Comparison of ENCODE assay signal across 26 cellular contexts in the genomic region with DNA sequence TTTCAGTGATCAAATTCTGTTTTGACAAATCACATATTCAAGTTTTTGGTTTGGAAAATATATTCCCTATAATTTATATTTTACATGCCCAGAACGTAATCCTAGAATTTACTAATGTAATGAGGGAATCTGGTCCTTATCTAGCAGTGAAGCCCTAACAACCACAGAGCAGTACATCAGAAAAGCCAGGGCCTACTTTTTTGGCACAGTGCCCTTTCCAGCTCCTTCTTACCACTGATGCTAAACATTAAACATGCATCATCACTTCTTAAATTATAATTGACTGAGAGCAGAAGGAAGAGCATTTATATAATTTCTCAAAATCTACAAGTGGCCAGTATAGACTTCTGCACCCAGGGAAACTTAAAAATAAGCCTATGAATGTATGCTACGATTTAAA.
DNase-seq lines count a peak whose midpoint lies in the region; ATAC-seq, FAIRE-seq and TF ChIP-seq lines count a peak whose summit lies in the region.
"Had no signal": no experiment of that assay in that cellular context is flagged by ENCODE, and none has a peak within 500 bp of the region (broad histone marks: within the 10 kb centered on the region; RNA-seq: fewer than 3 reads in every experiment).

No MANE protein-coding gene starts in this region.

- intact Hi-C loops in OCI-LY7 (cut with micrococcal nuclease; ENCODE audit: unreplicated experiment): no loop called here

- H3K4me1 ChIP-seq in A549 (no peaks in the 10 kb centered on the region), OCI-LY7 (ENCODE audit: insufficient read depth, low read length, poor library complexity, severe bottlenecking) (peaks cover 7% of the 10 kb centered on the region)
- H3K4me1 ChIP-seq: SJSA1 had no signal

- DNase-seq in DMS 273 (lab: John Stamatoyannopoulos, UW; ENCODE audit: unreplicated experiment) (peak; percentile 5), DMS 273 treated with DMSO at 0.1 percent for 48 hours (lab: John Stamatoyannopoulos, UW) (no peak), A549 (ENCODE audit: low read depth in 1 of 2, low spot score in 1 of 2) (no peak), OCI-LY7 (ENCODE audit: low spot score) (no peak), cardiac fibroblast (ENCODE audit: low read depth in 2 of 2) (peak; percentile 2 to 15), HT-29 (ENCODE audit: low spot score) (no peak)
- DNase-seq: DMS79, GOT3, NCI-H1105, NCI-H146, NCI-H2029 treated with DMSO at 0.1 percent for 48 hours, NCI-H345, NCI-H524 treated with DMSO at 0.1 percent for 48 hours, NCI-H82, OCI-M1, SW 1271 had no signal

- no peaks in the 10 kb centered on the region for H3K9me2 ChIP-seq in OCI-LY7 (ENCODE audit: insufficient read depth, low read length)

- BruUV-seq in OCI-LY7 (replicated peaks; lab: Mats Ljungman, UMichigan): TSS peak; percentile 42

- no peak for TF ChIP-seq CTCF in A549 (IDR thresholded peaks at IDR 0.05)
- TF ChIP-seq CTCF in OCI-LY7 (conservative IDR thresholded peaks at IDR 0.05; ENCODE audit: low read length): no peak
- TF ChIP-seq CTCF in cardiac fibroblast (IDR thresholded peaks at IDR 0.05; ENCODE audit: low read depth, low read length): no peak

- H3K4me3 ChIP-seq in A549: no peak overlapping the region
- H3K4me3 ChIP-seq in OCI-LY7 (ENCODE audit: low read depth, low read length, poor library complexity, severe bottlenecking): no peak overlapping the region
- H3K4me3 ChIP-seq in cardiac fibroblast (replicated peaks in 1 of 2; ENCODE audit: low read depth in 2 of 2, low read length in 2 of 2): no peak overlapping the region
- H3K4me3 ChIP-seq: SJSA1 had no signal

- peak; percentile 13 for FAIRE-seq in A549 (lab: Jason Lieb, UNC)
- FAIRE-seq: D721Med, GM12891 had no signal

- H3K27ac ChIP-seq in A549: no peak overlapping the region
- no peak overlapping the region for H3K27ac ChIP-seq in OCI-LY7 (ENCODE audit: low read depth, low read length, poor library complexity, severe bottlenecking)
- H3K27ac ChIP-seq: 22Rv1, HL-60, KMS-11, SJSA1 had no signal

- no peaks in the 10 kb centered on the region for H4K20me1 ChIP-seq in OCI-LY7 (ENCODE audit: insufficient read depth, low read length)

- TF ChIP-seq POLR2A in A549 (IDR thresholded peaks at IDR 0.05; ENCODE audit: low read length): no peak

- POLR2A ChIA-PET in A549 (lab: Yijun Ruan, JAX) (no interaction called here), OCI-LY7 (lab: Charles Lee) (interaction anchor here (0.6 kb wide), 1 partner anchor 157 kb away, joined by 4 read pairs; no protein-coding TSS in a partner anchor)

- no peak overlapping the region for H2AFZ ChIP-seq in OCI-LY7 (ENCODE audit: low read length)

- H3K79me2 ChIP-seq in OCI-LY7 (ENCODE audit: insufficient read depth, low read depth, low read length): no peaks in the 10 kb centered on the region

- CTCF ChIA-PET in A549 (lab: Yijun Ruan, JAX): interaction anchor here (1.0 to 2.7 kb wide), 6 partner anchors 18 to 101 kb away, joined by 3 to 13 read pairs (median 3); no protein-coding TSS in a partner anchor
- CTCF ChIA-PET in OCI-LY7 (lab: Charles Lee; ENCODE audit: unreplicated experiment): no interaction called here

- H3K36me3 ChIP-seq in OCI-LY7 (ENCODE audit: insufficient read depth, low read length): peaks cover 88% of the 10 kb centered on the region

- H3K4me2 ChIP-seq in A549: no peak overlapping the region
- H3K4me2 ChIP-seq in OCI-LY7 (ENCODE audit: low read length): no peak overlapping the region
- H3K4me2 ChIP-seq: KMS-11 had no signal

- ATAC-seq in A549: no peak
- ATAC-seq in GM21447 (IDR thresholded peaks at IDR 0.05; ENCODE audit: unreplicated experiment): no peak
- ATAC-seq in GM18867 (IDR thresholded peaks at IDR 0.05; ENCODE audit: unreplicated experiment): no peak
- ATAC-seq: HCT116, Right ventricle myocardium inferior had no signal

- no peak for TF ChIP-seq EP300 in A549 (IDR thresholded peaks at IDR 0.05)

- TF ChIP-seq RAD21 in A549 (conservative IDR thresholded peaks at IDR 0.05 in 1 of 2, IDR thresholded peaks at IDR 0.05 in 1 of 2): no peak

- H3K9me3 ChIP-seq in A549 (no peaks in the 10 kb centered on the region), OCI-LY7 (ENCODE audit: low read length) (no peaks in the 10 kb centered on the region)
- H3K9me3 ChIP-seq: SJSA1 had no signal

- WGBS in A549 (ENCODE audit: missing lambda C conversion rate): 92% methylated on average over 2 of the region's 2 CpGs

TF ChIP-seq in A549, 52 proteins besides CTCF, POLR2A, EP300 and RAD21:
- TF ChIP-seq MAFK (IDR thresholded peaks at IDR 0.05; ENCODE audit: partially characterized antibody) (no peak), GATA3 (IDR thresholded peaks at IDR 0.05; ENCODE audit: borderline replicate concordance) (no peak), HOXB13 (CRISPR knock-in tag; IDR thresholded peaks at IDR 0.05; ENCODE audit: low read depth) (no peak), MAZ (IDR thresholded peaks at IDR 0.05; ENCODE audit: borderline replicate concordance, low read depth, low read length) (no peak), ZNF302 (CRISPR knock-in tag; IDR thresholded peaks at IDR 0.05) (no peak), NFE2L2 (conservative IDR thresholded peaks at IDR 0.05; ENCODE audit: low read length) (no peak), KDM1A (IDR thresholded peaks at IDR 0.05; ENCODE audit: low read depth) (no peak), FOXS1 (CRISPR knock-in tag; IDR thresholded peaks at IDR 0.05) (no peak), ZFP36 (IDR thresholded peaks at IDR 0.05; ENCODE audit: borderline replicate concordance, partially characterized antibody) (no peak), POLR2AphosphoS2 (conservative IDR thresholded peaks at IDR 0.05; ENCODE audit: low read length) (no peak), ZC3H11A (IDR thresholded peaks at IDR 0.05) (no peak), ZSCAN20 (CRISPR knock-in tag; IDR thresholded peaks at IDR 0.05) (no peak), TFCP2L1 (CRISPR knock-in tag; IDR thresholded peaks at IDR 0.05) (no peak), NR3C1 (IDR thresholded peaks at IDR 0.05) (no peak), HOXB5 (CRISPR knock-in tag; IDR thresholded peaks at IDR 0.05) (no peak), FOSB (CRISPR knock-in tag; IDR thresholded peaks at IDR 0.05) (no peak)
- TF ChIP-seq, protein P1, sequence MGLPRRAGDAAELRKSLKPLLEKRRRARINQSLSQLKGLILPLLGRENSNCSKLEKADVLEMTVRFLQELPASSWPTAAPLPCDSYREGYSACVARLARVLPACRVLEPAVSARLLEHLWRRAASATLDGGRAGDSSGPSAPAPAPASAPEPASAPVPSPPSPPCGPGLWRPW (IDR thresholded peaks at IDR 0.05): no peak
- TF ChIP-seq, protein P2, sequence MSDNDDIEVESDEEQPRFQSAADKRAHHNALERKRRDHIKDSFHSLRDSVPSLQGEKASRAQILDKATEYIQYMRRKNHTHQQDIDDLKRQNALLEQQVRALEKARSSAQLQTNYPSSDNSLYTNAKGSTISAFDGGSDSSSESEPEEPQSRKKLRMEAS (IDR thresholded peaks at IDR 0.05): no peak

Comparison
In these comparisons a context has a peak if more than half of its experiments do, and no peak if none do; other contexts are left out.
1. DNase-seq: peak in DMS 273 (single experiment) and cardiac fibroblast (2 of 2); none in DMS 273 treated with DMSO at 0.1 percent for 48 hours (single experiment), A549 (0 of 2), OCI-LY7 (single experiment) and HT-29 (single experiment).